ENCODE assay signal across 25 cellular contexts in the genomic region with DNA sequence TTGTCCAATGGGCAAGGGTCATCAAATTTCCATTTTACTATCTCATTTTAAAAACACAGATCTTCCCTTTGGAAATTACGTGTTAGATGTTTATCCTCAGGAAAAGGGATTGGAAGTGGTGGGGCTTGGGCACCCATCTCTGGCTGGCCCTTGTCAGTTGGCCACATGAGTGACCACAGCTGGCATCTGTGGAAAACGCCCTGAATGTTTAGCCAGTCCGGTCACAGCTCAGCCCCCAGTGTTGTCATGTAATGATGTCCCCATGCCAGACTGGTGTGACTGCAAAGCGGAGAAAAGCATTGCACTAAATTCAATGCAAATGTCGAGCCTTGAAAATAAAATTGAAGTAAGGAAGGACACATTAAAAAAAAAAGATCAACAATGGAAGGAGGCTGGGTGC.
"Had no signal": no experiment of that assay in that cellular context is flagged by ENCODE, and none has a peak within 500 bp of the region (broad histone marks: within the 10 kb centered on the region; RNA-seq: fewer than 3 reads in every experiment).

No MANE protein-coding gene starts in this region.

- ATAC-seq: activated CD8-positive, alpha-beta memory T cell treated with anti-CD3 and anti-CD28 coated beads, Interleukin-2, amount 10 ng/mL, durations not matched to agents 7 days and 5 days; sciatic nerve; stimulated activated naive B cell treated with anti-CD40 and anti-IgM and Interleukin-4, amounts not matched to agents 10 μg/mL and 1 μg/mL and 100 μg/mL, for 72 hours had no signal

- H3K27me3 ChIP-seq: ascending aorta, breast epithelium, ovary, tibial nerve, uterus had no signal

- H3K27me3 Mint-ChIP-seq: activated B cell treated with CpG ODN at 0.5 μM for 24 hours; activated CD4-positive, alpha-beta memory T cell treated with anti-CD3 and anti-CD28 coated beads, Interleukin-2, amount 10 ng/mL, durations not matched to agents 7 days and 5 days; activated CD8-positive, alpha-beta memory T cell treated with anti-CD3 and anti-CD28 coated beads, Interleukin-2, amount 10 ng/mL, durations not matched to agents 7 days and 5 days; activated naive CD8-positive, alpha-beta T cell treated with anti-CD3 and anti-CD28 coated beads for 36 hours; dendritic cell treated with granulocyte-macrophage colony-stimulating factor and Interleukin-4, amounts not matched to agents 40 ng/mL and 50 ng/mL, for 4 days; naive B cell; stimulated activated naive B cell treated with anti-CD40 and anti-IgM and Interleukin-4, amounts not matched to agents 10 μg/mL and 1 μg/mL and 100 μg/mL, for 72 hours had no signal

- H3K4me3 Mint-ChIP-seq: activated B cell treated with CpG ODN at 0.5 μM for 24 hours; activated CD4-positive, alpha-beta memory T cell treated with anti-CD3 and anti-CD28 coated beads, Interleukin-2, amount 10 ng/mL, durations not matched to agents 7 days and 5 days; activated CD8-positive, alpha-beta memory T cell treated with anti-CD3 and anti-CD28 coated beads, Interleukin-2, amount 10 ng/mL, durations not matched to agents 7 days and 5 days; activated naive CD8-positive, alpha-beta T cell treated with anti-CD3 and anti-CD28 coated beads for 36 hours; dendritic cell treated with granulocyte-macrophage colony-stimulating factor and Interleukin-4, amounts not matched to agents 40 ng/mL and 50 ng/mL, for 4 days; naive B cell; neural crest cell; stimulated activated naive B cell treated with anti-CD40 and anti-IgM and Interleukin-4, amounts not matched to agents 10 μg/mL and 1 μg/mL and 100 μg/mL, for 72 hours had no signal

- H3K27ac ChIP-seq: ascending aorta, breast epithelium, left ventricle myocardium inferior, ovary, SK-N-MC, tibial nerve, uterus had no signal

- H3K9me3 Mint-ChIP-seq: activated B cell treated with CpG ODN at 0.5 μM for 24 hours; activated CD4-positive, alpha-beta memory T cell treated with anti-CD3 and anti-CD28 coated beads, Interleukin-2, amount 10 ng/mL, durations not matched to agents 7 days and 5 days; activated naive CD8-positive, alpha-beta T cell treated with anti-CD3 and anti-CD28 coated beads for 36 hours; activated T-helper 2 cell treated with anti-CD3 and anti-CD28 coated beads, Interferon-gamma antibody, Interleukin-2, Interleukin-4, amounts not matched to agents 10 μg/mL and 5 μg/mL and 100 μg/mL, durations not matched to agents 14 hours and 24 hours and 36 hours; dendritic cell treated with granulocyte-macrophage colony-stimulating factor and Interleukin-4, amounts not matched to agents 40 ng/mL and 50 ng/mL, for 4 days; naive B cell; neural crest cell; stimulated activated naive B cell treated with anti-CD40 and anti-IgM and Interleukin-4, amounts not matched to agents 10 μg/mL and 1 μg/mL and 100 μg/mL, for 72 hours had no signal

- H3K27ac Mint-ChIP-seq: activated B cell treated with CpG ODN at 0.5 μM for 24 hours; activated CD4-positive, alpha-beta memory T cell treated with anti-CD3 and anti-CD28 coated beads, Interleukin-2, amount 10 ng/mL, durations not matched to agents 7 days and 5 days; activated CD8-positive, alpha-beta memory T cell treated with anti-CD3 and anti-CD28 coated beads, Interleukin-2, amount 10 ng/mL, durations not matched to agents 7 days and 5 days; activated naive CD8-positive, alpha-beta T cell treated with anti-CD3 and anti-CD28 coated beads for 36 hours; activated T-helper 2 cell treated with anti-CD3 and anti-CD28 coated beads, Interferon-gamma antibody, Interleukin-2, Interleukin-4, amounts not matched to agents 10 μg/mL and 5 μg/mL and 100 μg/mL, durations not matched to agents 14 hours and 24 hours and 36 hours; stimulated activated naive B cell treated with anti-CD40 and anti-IgM and Interleukin-4, amounts not matched to agents 10 μg/mL and 1 μg/mL and 100 μg/mL, for 72 hours had no signal

- H3K4me1 Mint-ChIP-seq: activated B cell treated with CpG ODN at 0.5 μM for 24 hours; activated CD4-positive, alpha-beta memory T cell treated with anti-CD3 and anti-CD28 coated beads, Interleukin-2, amount 10 ng/mL, durations not matched to agents 7 days and 5 days; activated CD8-positive, alpha-beta memory T cell treated with anti-CD3 and anti-CD28 coated beads, Interleukin-2, amount 10 ng/mL, durations not matched to agents 7 days and 5 days; naive B cell; neural crest cell had no signal

- H3K9me3 ChIP-seq: ascending aorta, breast epithelium, left ventricle myocardium inferior, ovary, tibial nerve, uterus had no signal

- DNase-seq: activated B cell treated with CpG ODN at 0.5 μM for 24 hours; activated CD4-positive, alpha-beta memory T cell treated with anti-CD3 and anti-CD28 coated beads, Interleukin-2, amount 10 ng/mL, durations not matched to agents 7 days and 5 days; activated CD4-positive, alpha-beta T cell treated with anti-CD3 and anti-CD28 coated beads for 48 hours; activated CD8-positive, alpha-beta memory T cell treated with anti-CD3 and anti-CD28 coated beads, Interleukin-2, amount 10 ng/mL, durations not matched to agents 7 days and 5 days; activated naive CD8-positive, alpha-beta T cell treated with anti-CD3 and anti-CD28 coated beads for 36 hours; cerebellar nuclear complex; effector memory CD4-positive, alpha-beta T cell; foreskin fibroblast; glutamatergic neuron; left ventricle myocardium inferior; mammary epithelial cell; naive B cell; ovary; Right ventricle myocardium superior; stimulated activated CD4-positive, alpha-beta T cell treated with anti-CD3 and anti-CD28 coated beads, Interleukin-4, amount 100 ng/mL, for 4 hours; stimulated activated naive B cell treated with anti-CD40 and anti-IgM and Interleukin-4, amounts not matched to agents 10 μg/mL and 1 μg/mL and 100 μg/mL, for 72 hours; uterus had no signal

- H3K36me3 ChIP-seq: ovary, uterus had no signal

- H3K4me3 ChIP-seq: ascending aorta, breast epithelium, left ventricle myocardium inferior, ovary, SK-N-MC, tibial nerve, uterus had no signal

- H3K4me1 ChIP-seq: ascending aorta, breast epithelium, tibial nerve, uterus had no signal
